Comparison of ENCODE assay signal across 11 cellular contexts in genomic region chr1:168580991-168581390, GRCh38. TPM values are rescaled to one million over a fixed set of nuclear protein-coding genes. Genes with fewer than 3 reads are reported as not detected.
"Had no signal": no experiment of that assay in that cellular context is flagged by ENCODE, and none has a peak within 500 bp of the region (broad histone marks: within the 10 kb centered on the region; RNA-seq: fewer than 3 reads in every experiment).

No MANE protein-coding gene starts in this region.

RNA-seq across cellular contexts. Expression of gene XCL1, which starts 4.6 kb away (rescaled TPM):
- total RNA-seq: body of pancreas, foreskin keratinocyte, gastrocnemius medialis, glomerular endothelial cell had no signal
- polyA plus RNA-seq: foreskin keratinocyte had no signal

RNA-seq across cellular contexts. Expression of gene XCL2, which starts 37.2 kb away (rescaled TPM):
- total RNA-seq: activated CD4-positive, alpha-beta memory T cell treated with anti-CD3 and anti-CD28 coated beads, Interleukin-2, amount 10 ng/mL, durations not matched to agents 7 days and 5 days; activated CD4-positive, alpha-beta T cell treated with anti-CD3 and anti-CD28 coated beads, Interleukin-2, amount 10 ng/mL, durations not matched to agents 7 days and 5 days; body of pancreas; cardiac muscle cell; endodermal cell; esophagus muscularis mucosa; foreskin keratinocyte; glomerular endothelial cell; WTC11 had no signal
- polyA plus RNA-seq: adipose tissue, foreskin keratinocyte had no signal
